Comparison of ENCODE assay signal across 8 cellular contexts in the genomic region with DNA sequence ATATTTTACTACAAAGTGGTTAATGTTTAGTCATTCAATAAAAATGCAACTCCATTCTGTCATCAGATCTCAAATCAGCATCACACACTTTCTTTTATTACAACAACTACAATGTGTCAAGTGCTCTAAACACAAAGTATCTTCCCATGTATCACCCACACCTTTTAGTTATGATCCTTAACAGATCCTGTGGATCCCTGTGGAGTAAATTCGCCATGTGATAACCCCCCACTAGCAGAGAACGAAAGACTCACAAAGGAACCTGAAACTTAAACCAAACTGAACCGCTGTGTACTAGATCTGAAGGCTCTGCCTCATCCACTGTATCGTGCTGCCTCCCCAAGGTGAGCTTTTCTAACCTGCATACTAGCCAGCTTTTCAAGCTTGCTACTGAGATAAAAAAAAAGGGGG. TPM values are rescaled to one million over a fixed set of nuclear protein-coding genes. Genes with fewer than 3 reads are reported as not detected.
DNase-seq lines count a peak whose midpoint lies in the region; ATAC-seq and TF ChIP-seq lines count a peak whose summit lies in the region.

No MANE protein-coding gene starts in this region.

- POLR2A ChIA-PET in CD4-positive, alpha-beta memory T cell (lab: Charles Lee; ENCODE audit: partially characterized antibody), result interaction anchor here (1.8 kb wide), 1 partner anchor 44 kb away, joined by 8 read pairs; no protein-coding TSS in a partner anchor
- POLR2A ChIA-PET in naive thymus-derived CD8-positive, alpha-beta T cell (lab: Charles Lee), result no interaction called here

- H3K27me3 Mint-ChIP-seq in CD4-positive, alpha-beta memory T cell, result no peaks in the 10 kb centered on the region
- no peaks in the 10 kb centered on the region for H3K27me3 Mint-ChIP-seq in T-helper 17 cell
- H3K27me3 Mint-ChIP-seq in naive thymus-derived CD8-positive, alpha-beta T cell, result no peaks in the 10 kb centered on the region

- no peak for TF ChIP-seq CTCF in KMS-11 (conservative IDR thresholded peaks at IDR 0.05; ENCODE audit: low read depth, low read length)

- peaks cover 0 to 8% of the 10 kb centered on the region in 2 donors for H3K36me3 Mint-ChIP-seq in CD4-positive, alpha-beta memory T cell
- H3K36me3 Mint-ChIP-seq in T-helper 17 cell (ENCODE audit: low read depth), result peaks cover 2% of the 10 kb centered on the region
- no peaks in the 10 kb centered on the region for H3K36me3 Mint-ChIP-seq in naive thymus-derived CD8-positive, alpha-beta T cell

- H3K4me1 Mint-ChIP-seq in CD4-positive, alpha-beta memory T cell, result peaks cover 25 to 46% (median 39%) of the 10 kb centered on the region in 4 donors
- peaks cover 33% of the 10 kb centered on the region for H3K4me1 Mint-ChIP-seq in T-helper 17 cell
- peaks cover 11 to 41% (median 29%) of the 10 kb centered on the region in 4 donors for H3K4me1 Mint-ChIP-seq in naive thymus-derived CD8-positive, alpha-beta T cell

- peak overlapping the region; percentile 96 for H3K4me2 ChIP-seq in KMS-11

- no peaks in the 10 kb centered on the region for H3K9me3 ChIP-seq in CD4-positive, alpha-beta memory T cell (ENCODE audit: control insufficient read depth in 1 of 2, low read length in 2 of 2)
- H3K9me3 ChIP-seq in T-helper 17 cell (ENCODE audit: control insufficient read depth, low read length, poor library complexity, severe bottlenecking), result no peaks in the 10 kb centered on the region

- no peaks in the 10 kb centered on the region for H3K9me3 Mint-ChIP-seq in CD4-positive, alpha-beta memory T cell
- no peaks in the 10 kb centered on the region for H3K9me3 Mint-ChIP-seq in naive thymus-derived CD8-positive, alpha-beta T cell

- no peaks in the 10 kb centered on the region for H3K36me3 ChIP-seq in CD4-positive, alpha-beta memory T cell (ENCODE audit: insufficient read depth, low read length)
- H3K36me3 ChIP-seq in KMS-11 (ENCODE audit: insufficient read depth), result no peaks in the 10 kb centered on the region

- H3K4me3 Mint-ChIP-seq in CD4-positive, alpha-beta memory T cell, result peak overlapping the region; percentile 89 to 94 (median 92)
- peak overlapping the region; percentile 97 for H3K4me3 Mint-ChIP-seq in T-helper 17 cell
- peak overlapping the region; percentile 84 to 96 (median 94) for H3K4me3 Mint-ChIP-seq in naive thymus-derived CD8-positive, alpha-beta T cell

- no peaks in the 10 kb centered on the region for H3K27me3 ChIP-seq in CD4-positive, alpha-beta memory T cell (ENCODE audit: insufficient read depth, low read length)
- H3K27me3 ChIP-seq in KMS-11 (ENCODE audit: insufficient read depth, low read depth), result no peaks in the 10 kb centered on the region

- H3K27ac ChIP-seq in CD4-positive, alpha-beta memory T cell (ENCODE audit: low read depth, low read length), result peak overlapping the region; percentile 64
- peak overlapping the region; percentile 41 for H3K27ac ChIP-seq in KMS-11

- CTCF ChIA-PET in CD4-positive, alpha-beta memory T cell (lab: Charles Lee; ENCODE audit: partially characterized antibody), result interaction anchor here (0.7 to 4.0 kb wide), 4 partner anchors 31 to 301 kb away, joined by 3 to 29 read pairs (median 4); no protein-coding TSS in a partner anchor

- DNase-seq in CD4-positive, alpha-beta memory T cell, result peak; percentile 22 to 53 (median 27)
- DNase-seq in T-helper 17 cell, result no peak
- peak; percentile 1 for DNase-seq in effector CD8-positive, alpha-beta T cell (lab: John Stamatoyannopoulos, UW)
- DNase-seq in naive thymus-derived CD8-positive, alpha-beta T cell, result peak in 5 of 10 donors; percentile 9 to 33 (median 24)
- no peak for DNase-seq in NCI-H187 treated with DMSO at 0.1 percent for 48 hours (lab: John Stamatoyannopoulos, UW)
- no peak for DNase-seq in COLO829 (ENCODE audit: low spot score)

- intact Hi-C loops in CD4-positive, alpha-beta memory T cell (cut with micrococcal nuclease), result loop anchor here (1.0 to 10.0 kb wide), 4 partner anchors 43 to 1332 kb away; a partner anchor contains a TSS

- peaks cover 62% of the 10 kb centered on the region for H3K79me2 ChIP-seq in KMS-11 (ENCODE audit: insufficient read depth, low read depth)

- peak overlapping the region; percentile 57; the same call in 1 of the 2 replicates for H3K9ac ChIP-seq in KMS-11

- ATAC-seq in GM18873 (IDR thresholded peaks at IDR 0.05; ENCODE audit: low FRiP score, unreplicated experiment), result peak; percentile 37
- peak; percentile 32 for ATAC-seq in T-helper 17 cell
- peak in 1 of 2 donors; percentile 18 for ATAC-seq in naive thymus-derived CD8-positive, alpha-beta T cell

- peak overlapping the region; percentile 69 to 98 (median 96) for H3K27ac Mint-ChIP-seq in CD4-positive, alpha-beta memory T cell
- H3K27ac Mint-ChIP-seq in T-helper 17 cell, result peak overlapping the region; percentile 97
- peak overlapping the region in 9 of 10 donors; percentile 59 to 97 (median 90) for H3K27ac Mint-ChIP-seq in naive thymus-derived CD8-positive, alpha-beta T cell

- no peak overlapping the region for H2AFZ ChIP-seq in KMS-11 (ENCODE audit: low read depth)

- no peaks in the 10 kb centered on the region for H4K20me1 ChIP-seq in KMS-11 (ENCODE audit: insufficient read depth)

- H3K4me1 ChIP-seq in CD4-positive, alpha-beta memory T cell (ENCODE audit: insufficient read depth, low read length), result peaks cover 29% of the 10 kb centered on the region
- peaks cover 41% of the 10 kb centered on the region for H3K4me1 ChIP-seq in KMS-11 (ENCODE audit: low read depth, poor library complexity, severe bottlenecking)

- no peak overlapping the region for H3K4me3 ChIP-seq in CD4-positive, alpha-beta memory T cell (ENCODE audit: low read length in 2 of 2)
- H3K4me3 ChIP-seq in KMS-11 (IDR thresholded peaks at IDR 0.05; ENCODE audit: insufficient read depth, low read depth, low read length), result no peak overlapping the region

RNA-seq across cellular contexts. Expression of a gene that starts 1.8 kb away (rescaled TPM):
- 10 to 100 TPM; 13.8 to 15.9 TPM for total RNA-seq in CD4-positive, alpha-beta memory T cell
- polyA plus RNA-seq in CD4-positive, alpha-beta memory T cell, result 1 to 10 TPM in 1 of 2 donors, under 1 TPM in 1; 0.75 to 1.8 TPM
- total RNA-seq in T-helper 17 cell, result 10 to 100 TPM; 12.2 to 19.4 TPM
- 1 to 10 TPM; 7.1 to 8.7 TPM for total RNA-seq in naive thymus-derived CD8-positive, alpha-beta T cell
- 1 to 10 TPM in 1 of 3 donors, under 1 TPM in 2; 0.67 to 3.1 (median 0.76) TPM for polyA plus RNA-seq in naive thymus-derived CD8-positive, alpha-beta T cell

Comparison
In these comparisons a context has a peak if more than half of its experiments do, and no peak if none do; other contexts are left out.
1. DNase-seq: peak in CD4-positive, alpha-beta memory T cell (5 of 5) and effector CD8-positive, alpha-beta T cell (single experiment); none in T-helper 17 cell (0 of 3), NCI-H187 treated with DMSO at 0.1 percent for 48 hours (single experiment) and COLO829 (single experiment).
2. Peak in every context shown above with its lines, with median percentiles within 50 percentile points of each other: H3K27ac Mint-ChIP-seq and H3K4me3 Mint-ChIP-seq.